In genomic region chr1:47505267-47505666, GRCh38 we compare ENCODE assay signal across 21 cellular contexts.
DNase-seq lines count a peak whose midpoint lies in the region; ATAC-seq, FAIRE-seq and TF ChIP-seq lines count a peak whose summit lies in the region.
"Had no signal": no experiment of that assay in that cellular context is flagged by ENCODE, and none has a peak within 500 bp of the region (broad histone marks: within the 10 kb centered on the region; RNA-seq: fewer than 3 reads in every experiment).

No MANE protein-coding gene starts in this region.

- H3K4me2 ChIP-seq in HepG2 (ENCODE audit: low read depth, low read length) = no peak overlapping the region
- H3K4me2 ChIP-seq: BLaER1 had no signal

- POLR2A ChIA-PET in HepG2 (lab: Yijun Ruan, JAX) = no interaction called here

- peak overlapping the region in 2 of 3 experiments; percentile 37 to 52 for H3K4me3 Mint-ChIP-seq in nephron
- H3K4me3 Mint-ChIP-seq: B cell; CD4-positive, CD25-positive, alpha-beta regulatory T cell; CD8-positive, alpha-beta T cell had no signal

- H3K9me3 Mint-ChIP-seq in nephron = peaks cover 3% of the 10 kb centered on the region
- H3K9me3 Mint-ChIP-seq: CD8-positive, alpha-beta T cell had no signal

- FAIRE-seq in HepG2 (lab: Jason Lieb, UNC) = no peak
- FAIRE-seq: A204.1, G401.6, GM12892, H54 had no signal

- peaks cover 18% of the 10 kb centered on the region for H3K4me1 ChIP-seq in HepG2 (ENCODE audit: insufficient read depth, low read length)
- peaks cover 0 to 21% (median 9%) of the 10 kb centered on the region in 4 donors for H3K4me1 ChIP-seq in right lobe of liver

- in situ Hi-C loops in HepG2 (cut with HindIII; ENCODE audit: extremely low pct_ligation_motif_present, low pct_unique_long_range_greater_than_20kb) = no loop called here

- no peak for TF ChIP-seq CTCF in HepG2 (CRISPR knock-in tag; IDR thresholded peaks at IDR 0.05)
- TF ChIP-seq CTCF in right lobe of liver (IDR thresholded peaks at IDR 0.05) = no peak
- TF ChIP-seq CTCF in nephron (IDR thresholded peaks at IDR 0.05; ENCODE audit: unreplicated experiment in 3 of 3) = no peak

- peaks cover 3% of the 10 kb centered on the region; the same call in 1 of the 2 replicates for H4K20me1 ChIP-seq in HepG2 (ENCODE audit: insufficient read depth, low read length)

- no peaks in the 10 kb centered on the region for H3K36me3 ChIP-seq in HepG2 (replicated peaks in 1 of 2; ENCODE audit: control insufficient read depth in 1 of 2, insufficient read depth in 2 of 2, low read length in 2 of 2)
- no peaks in the 10 kb centered on the region for H3K36me3 ChIP-seq in right lobe of liver
- H3K36me3 ChIP-seq: BLaER1, HAP-1 had no signal

- no peak for TF ChIP-seq RAD21 in HepG2 (CRISPR knock-in tag; IDR thresholded peaks at IDR 0.05)

- no peak overlapping the region for H3K9ac ChIP-seq in HepG2 (ENCODE audit: insufficient read depth, low read depth, low read length)
- H3K9ac ChIP-seq: BLaER1 had no signal

- no peaks in the 10 kb centered on the region for H3K79me2 ChIP-seq in HepG2 (ENCODE audit: insufficient read depth, low read length)

- no TSS peak for BruUV-seq in HepG2 (replicated peaks; lab: Mats Ljungman, UMichigan)

- no peak overlapping the region for H2AFZ ChIP-seq in HepG2 (ENCODE audit: low read length)

- TF ChIP-seq POLR2A in HepG2 (IDR thresholded peaks at IDR 0.05; ENCODE audit: insufficient read depth in 1 of 2, low read depth in 2 of 2, low read length in 2 of 2) = no peak
- no peak for TF ChIP-seq POLR2A in right lobe of liver (IDR thresholded peaks at IDR 0.05)

- H3K9me3 ChIP-seq in HepG2 (ENCODE audit: low read length) (no peaks in the 10 kb centered on the region), right lobe of liver (no peaks in the 10 kb centered on the region)
- H3K9me3 ChIP-seq: BLaER1, Caco-2, HAP-1 had no signal

- CTCF ChIA-PET in HepG2 (lab: Yijun Ruan, JAX; ENCODE audit: low intra/inter-chr PET ratio, low total read pairs) = no interaction called here

- peaks cover 44% of the 10 kb centered on the region for H3K27me3 Mint-ChIP-seq in nephron (ENCODE audit: low read depth)

- peak overlapping the region in 1 of 3 experiments; percentile 18 for H3K27ac Mint-ChIP-seq in nephron
- H3K27ac Mint-ChIP-seq: B cell; CD4-positive, CD25-positive, alpha-beta regulatory T cell; CD8-positive, alpha-beta T cell had no signal

- H3K4me1 Mint-ChIP-seq in nephron = peaks cover 16% of the 10 kb centered on the region

- 0% methylated on average over 2 of the region's 2 CpGs for WGBS in HepG2 (ENCODE audit: low lambda C conversion rate)
- 79% methylated on average over 2 of the region's 2 CpGs for WGBS in right lobe of liver (ENCODE audit: insufficient coverage, low coverage, low lambda C conversion rate, missing lambda C conversion rate)

- peak; percentile 9 for DNase-seq in activated CD8-positive, alpha-beta memory T cell treated with anti-CD3 and anti-CD28 coated beads for 24 hours
- no peak for DNase-seq in activated CD8-positive, alpha-beta memory T cell treated with anti-CD3 and anti-CD28 coated beads, Interleukin-2, amount 50 U/mL, for 4 hours
- no peak for DNase-seq in HepG2 (ENCODE audit: low spot score)
- DNase-seq in right lobe of liver = no peak
- DNase-seq in head of caudate nucleus = no peak
- DNase-seq: Caco-2; CD4-positive, CD25-positive, alpha-beta regulatory T cell; CD8-positive, alpha-beta T cell; DMS153; DND-41; GOT3 had no signal

- intact Hi-C loops in HepG2 (cut with micrococcal nuclease; ENCODE audit: unreplicated experiment) (no loop called here), right lobe of liver (cut with DNase I) (no loop called here), head of caudate nucleus (cut with DNase I) (no loop called here)

- TF ChIP-seq EP300 in HepG2 (IDR thresholded peaks at IDR 0.05; ENCODE audit: low read depth in 2 of 2, low read length in 2 of 2) (no peak), HepG2 (CRISPR knock-in tag; IDR thresholded peaks at IDR 0.05; ENCODE audit: borderline replicate concordance) (no peak)

- H3K27me3 ChIP-seq in HepG2 (ENCODE audit: control insufficient read depth in 1 of 2, insufficient read depth in 2 of 2, low read length in 2 of 2) (peaks cover 6 to 59% of the 10 kb centered on the region in 2 experiments; a peak in 4 of 5 replicates), right lobe of liver (no peaks in the 10 kb centered on the region)

- H3K4me3 ChIP-seq in HepG2 (replicated peaks in 1 of 3; ENCODE audit: insufficient read depth in 1 of 3, low read depth in 2 of 3, low read length in 3 of 3) (no peak overlapping the region), right lobe of liver (no peak overlapping the region)
- H3K4me3 ChIP-seq: BLaER1, HAP-1 had no signal

- H3K36me3 Mint-ChIP-seq in nephron (ENCODE audit: low read depth) = no peaks in the 10 kb centered on the region
- H3K36me3 Mint-ChIP-seq: CD4-positive, CD25-positive, alpha-beta regulatory T cell; CD8-positive, alpha-beta T cell had no signal

- ATAC-seq in HepG2 (no peak), right lobe of liver (no peak)
- ATAC-seq: CD8-positive, alpha-beta T cell had no signal

- H3K27ac ChIP-seq in HepG2 (ENCODE audit: extremely low read length, insufficient read depth, low read length) (no peak overlapping the region), right lobe of liver (no peak overlapping the region)
- H3K27ac ChIP-seq: 22Rv1, BLaER1, C4-2B had no signal

TF ChIP-seq in HepG2, 621 proteins besides CTCF, POLR2A, EP300 and RAD21:
- TF ChIP-seq ZNF121 (CRISPR knock-in tag; IDR thresholded peaks at IDR 0.05) (0 out of 2 replicates have a peak, but pooled peaks have one; percentile 17), IKZF5 (CRISPR knock-in tag; IDR thresholded peaks at IDR 0.05) (no peak), MTERF4 (CRISPR knock-in tag; IDR thresholded peaks at IDR 0.05) (no peak)
